ENCODE assay signal across 9 cellular contexts in genomic region chr1:226739696-226740065, GRCh38. TPM values are rescaled to one million over a fixed set of nuclear protein-coding genes. Genes with fewer than 3 reads are reported as not detected.
DNase-seq lines count a peak whose midpoint lies in the region; TF ChIP-seq lines count a peak whose summit lies in the region.
"Had no signal": no experiment of that assay in that cellular context is flagged by ENCODE, and none has a peak within 500 bp of the region (broad histone marks: within the 10 kb centered on the region; RNA-seq: fewer than 3 reads in every experiment).

No MANE protein-coding gene starts in this region.

- no TSS peak for BruUV-seq in Calu3 (replicated peaks; lab: Mats Ljungman, UMichigan)

- H4K20me1 ChIP-seq in Loucy (ENCODE audit: insufficient read depth, low read length, poor library complexity, severe bottlenecking), result peaks cover 25% of the 10 kb centered on the region

- no peak overlapping the region for H3K27ac Mint-ChIP-seq in Calu3 (ENCODE audit: unreplicated experiment)
- H3K27ac Mint-ChIP-seq in osteocyte (ENCODE audit: unreplicated experiment), result peak overlapping the region; percentile 84

- CTCF ChIA-PET in Calu3 (lab: Charles Lee), result interaction anchor here (0.7 to 1.2 kb wide), 3 partner anchors 18 to 657 kb away, joined by 4 read pairs; no protein-coding TSS in a partner anchor

- H3K9me2 ChIP-seq in Loucy (replicated peaks; ENCODE audit: low read depth, low read length), result no peaks in the 10 kb centered on the region

- intact Hi-C loops in Calu3 (cut with micrococcal nuclease; ENCODE audit: unreplicated experiment), result loop anchor here (2.0 kb wide), 1 partner anchor 17 kb away; no protein-coding TSS in a partner anchor

- H3K27ac ChIP-seq in duodenal mucosa (ENCODE audit: low read depth, low read length), result no peak overlapping the region

- H3K27me3 ChIP-seq in Loucy (ENCODE audit: insufficient read depth, low read length, poor library complexity, severe bottlenecking), result no peaks in the 10 kb centered on the region
- H3K27me3 ChIP-seq in duodenal mucosa (ENCODE audit: control insufficient read depth in 1 of 2, insufficient read depth in 2 of 2, low read length in 2 of 2), result no peaks in the 10 kb centered on the region
- H3K27me3 ChIP-seq: foreskin keratinocyte had no signal

- H3F3A ChIP-seq in Loucy (ENCODE audit: low read depth), result 0 out of 2 replicates have a peak, but pooled peaks cover 4% of the 10 kb centered on the region

- H3K4me1 ChIP-seq in Loucy (ENCODE audit: insufficient read depth, low read length, poor library complexity, severe bottlenecking) (peaks cover 40% of the 10 kb centered on the region), duodenal mucosa (ENCODE audit: control insufficient read depth in 1 of 2, insufficient read depth in 2 of 2, low read length in 2 of 2) (peaks cover 20 to 27% of the 10 kb centered on the region in 2 donors)

- H3K4me3 Mint-ChIP-seq in Calu3 (ENCODE audit: low read depth, unreplicated experiment) (peak overlapping the region; percentile 70), osteocyte (ENCODE audit: unreplicated experiment) (peak overlapping the region; percentile 93)

- peak overlapping the region; percentile 56 for H2AFZ ChIP-seq in Loucy (ENCODE audit: low read length)

- DNase-seq in Calu3 (no peak), osteocyte (ENCODE audit: extremely low spot score, unreplicated experiment) (no peak), HT-29 (ENCODE audit: low spot score) (no peak), HuH-7.5 (ENCODE audit: low spot score) (no peak), retina (no peak), D341Med (ENCODE audit: low spot score) (no peak)

- H3K36me3 ChIP-seq in Loucy (ENCODE audit: insufficient read depth, low read length), result peaks cover 6% of the 10 kb centered on the region; the same call in 1 of the 2 replicates
- H3K36me3 ChIP-seq in duodenal mucosa (ENCODE audit: control insufficient read depth in 1 of 2, insufficient read depth in 2 of 2, low read length in 2 of 2), result peaks cover 3 to 11% of the 10 kb centered on the region in 2 donors

- H3K27me3 Mint-ChIP-seq in Calu3 (ENCODE audit: unreplicated experiment) (no peaks in the 10 kb centered on the region), osteocyte (ENCODE audit: unreplicated experiment) (no peaks in the 10 kb centered on the region)

- H3K9me3 Mint-ChIP-seq in Calu3 (ENCODE audit: low read depth, unreplicated experiment) (peaks cover 4% of the 10 kb centered on the region), osteocyte (ENCODE audit: unreplicated experiment) (no peaks in the 10 kb centered on the region)

- TF ChIP-seq CTCF in Calu3 (IDR thresholded peaks at IDR 0.05; ENCODE audit: unreplicated experiment), result no peak
- no peak for TF ChIP-seq CTCF in Loucy (conservative IDR thresholded peaks at IDR 0.05; ENCODE audit: low read length)
- no peak for TF ChIP-seq CTCF in osteocyte (IDR thresholded peaks at IDR 0.05)

- peak overlapping the region; percentile 96 for H3K4me2 ChIP-seq in Loucy (ENCODE audit: low read depth, low read length, poor library complexity, severe bottlenecking)

- H3K36me3 Mint-ChIP-seq in Calu3 (ENCODE audit: insufficient read depth, unreplicated experiment), result peaks cover 21% of the 10 kb centered on the region
- peaks cover 7% of the 10 kb centered on the region for H3K36me3 Mint-ChIP-seq in osteocyte (ENCODE audit: unreplicated experiment)

- peak overlapping the region; percentile 96 for H3K4me3 ChIP-seq in Loucy (ENCODE audit: low read length, poor library complexity, severe bottlenecking)
- peak overlapping the region; percentile 33 to 88 for H3K4me3 ChIP-seq in duodenal mucosa (ENCODE audit: low read depth in 1 of 2, low read length in 2 of 2)

- peaks cover 44% of the 10 kb centered on the region for H3K79me2 ChIP-seq in Loucy (ENCODE audit: insufficient read depth, low read length)

- H3K9me3 ChIP-seq in Loucy (ENCODE audit: insufficient read depth, low read depth, low read length), result no peaks in the 10 kb centered on the region
- no peaks in the 10 kb centered on the region for H3K9me3 ChIP-seq in duodenal mucosa (ENCODE audit: control insufficient read depth in 1 of 2, low read length in 2 of 2)

- H3K9ac ChIP-seq in Loucy (ENCODE audit: low read depth, low read length, poor library complexity, severe bottlenecking), result peak overlapping the region; percentile 99
- peak overlapping the region in 1 of 2 donors; percentile 85 for H3K9ac ChIP-seq in duodenal mucosa (ENCODE audit: low read depth in 1 of 2, low read length in 2 of 2)

- H3K4me1 Mint-ChIP-seq in Calu3 (ENCODE audit: low read depth, unreplicated experiment), result no peaks in the 10 kb centered on the region
- peaks cover 22% of the 10 kb centered on the region for H3K4me1 Mint-ChIP-seq in osteocyte (ENCODE audit: unreplicated experiment)

RNA-seq across cellular contexts. Expression of gene ITPKB, which starts 0.6 kb away (rescaled TPM):
- 9.8 and 11.8 TPM in 2 replicates for total RNA-seq in Calu3 (2022)
- total RNA-seq in osteocyte, result 28.3 and 30.0 TPM in 2 replicates
- total RNA-seq in HT-29 (2014; rRNA removed; shearing (Covaris generic)), result 2.9 and 3.7 TPM in 2 replicates
